Comparison of ENCODE assay signal across 1 cellular context in genomic region chrX:40105016-40105790, GRCh38.
TF ChIP-seq lines count a peak whose summit lies in the region.

No MANE protein-coding gene starts in this region.

TF ChIP-seq in K562, 482 proteins besides CTCF, POLR2A, EP300 and RAD21 (continued from another document and continues in another):
- TF ChIP-seq, protein P1, sequence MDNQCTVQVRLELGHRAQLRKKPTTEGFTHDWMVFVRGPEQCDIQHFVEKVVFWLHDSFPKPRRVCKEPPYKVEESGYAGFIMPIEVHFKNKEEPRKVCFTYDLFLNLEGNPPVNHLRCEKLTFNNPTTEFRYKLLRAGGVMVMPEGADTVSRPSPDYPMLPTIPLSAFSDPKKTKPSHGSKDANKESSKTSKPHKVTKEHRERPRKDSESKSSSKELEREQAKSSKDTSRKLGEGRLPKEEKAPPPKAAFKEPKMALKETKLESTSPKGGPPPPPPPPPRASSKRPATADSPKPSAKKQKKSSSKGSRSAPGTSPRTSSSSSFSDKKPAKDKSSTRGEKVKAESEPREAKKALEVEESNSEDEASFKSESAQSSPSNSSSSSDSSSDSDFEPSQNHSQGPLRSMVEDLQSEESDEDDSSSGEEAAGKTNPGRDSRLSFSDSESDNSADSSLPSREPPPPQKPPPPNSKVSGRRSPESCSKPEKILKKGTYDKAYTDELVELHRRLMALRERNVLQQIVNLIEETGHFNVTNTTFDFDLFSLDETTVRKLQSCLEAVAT (IDR thresholded peaks at IDR 0.05): 0 out of 4 replicates have a peak, but pooled peaks of 1 of the 2 experiments have one; percentile 53
- TF ChIP-seq ZBTB7A (IDR thresholded peaks at IDR 0.05; ENCODE audit: borderline replicate concordance, control insufficient read depth, low read depth, low read length) (peak; percentile 98), TFAP4 (CRISPR knock-in tag; IDR thresholded peaks at IDR 0.05; ENCODE audit: borderline replicate concordance) (peak; percentile 79), ZBTB1 (CRISPR knock-in tag; IDR thresholded peaks at IDR 0.05; ENCODE audit: borderline replicate concordance, low read depth) (no peak; the same call in 1 of the 2 replicates), CREBBP (IDR thresholded peaks at IDR 0.05; ENCODE audit: low read depth, low read length) (no peak), CBFA2T3 (IDR thresholded peaks at IDR 0.05) (peak; percentile 23; the same call in 1 of the 2 replicates), GABPA (tag; conservative IDR thresholded peaks at IDR 0.05; ENCODE audit: low read depth) (peak; percentile 56), POLR2AphosphoS5 (IDR thresholded peaks at IDR 0.05; ENCODE audit: control insufficient read depth, insufficient read depth, low read depth, low read length) (peak; percentile 9; the same call in 1 of the 2 replicates), VEZF1 (CRISPR knock-in tag; IDR thresholded peaks at IDR 0.05) (peak; percentile 40), DIDO1 (tag; IDR thresholded peaks at IDR 0.05; ENCODE audit: low read depth) (no peak), ZC3H11A (IDR thresholded peaks at IDR 0.05; ENCODE audit: low read depth, low read length) (no peak), SMAD4 (CRISPR knock-in tag; conservative IDR thresholded peaks at IDR 0.05) (peak; percentile 99), POLR2B (IDR thresholded peaks at IDR 0.05; ENCODE audit: low read depth, partially characterized antibody) (peak; percentile 37), COPS2 (conservative IDR thresholded peaks at IDR 0.05) (no peak), TEAD1 (CRISPR knock-in tag; IDR thresholded peaks at IDR 0.05) (no peak), BACH1 (tag; IDR thresholded peaks at IDR 0.05) (no peak), SMARCB1 (IDR thresholded peaks at IDR 0.05; ENCODE audit: insufficient read length, low read depth) (no peak), UBTF (IDR thresholded peaks at IDR 0.05; ENCODE audit: borderline replicate concordance in 1 of 2, low read depth in 2 of 2, low read length in 2 of 2) (peak; percentile 54 to 75; a peak in 2 of 4 replicates), TGIF2 (CRISPR knock-in tag; IDR thresholded peaks at IDR 0.05) (0 out of 2 replicates have a peak, but pooled peaks have one; percentile 37), YY1 (IDR thresholded peaks at IDR 0.05; ENCODE audit: borderline replicate concordance in 1 of 3, control insufficient read depth in 1 of 3, extremely low read depth in 1 of 3, insufficient read depth in 3 of 3, insufficient read length in 1 of 3, insufficient replicate concordance in 2 of 3, low read depth in 1 of 3, low read length in 2 of 3) (peak in 2 of 3 experiments; percentile 13 to 35), CHD1 (IDR thresholded peaks at IDR 0.05; ENCODE audit: low read length) (peak; percentile 76), ZNF740 (CRISPR knock-in tag; IDR thresholded peaks at IDR 0.05) (peak; percentile 75), ZNF740 (tag; IDR thresholded peaks at IDR 0.05) (0 out of 4 replicates have a peak, but pooled peaks of 1 of the 2 experiments have one; percentile 2), MYC (IDR thresholded peaks at IDR 0.05; ENCODE audit: low read depth, low read length) (peak; percentile 34; the same call in 1 of the 2 replicates), MYC (CRISPR knock-in tag; IDR thresholded peaks at IDR 0.05; ENCODE audit: borderline replicate concordance, low read depth) (peak; percentile 81; the same call in 1 of the 2 replicates), ZBTB17 (CRISPR knock-in tag; IDR thresholded peaks at IDR 0.05) (no peak), RNF2 (IDR thresholded peaks at IDR 0.05) (peak; percentile 31; the same call in 1 of the 2 replicates), SAFB2 (IDR thresholded peaks at IDR 0.05; ENCODE audit: borderline replicate concordance, low read depth, low read length, severe bottlenecking) (no peak), SAP30 (IDR thresholded peaks at IDR 0.05; ENCODE audit: borderline replicate concordance, insufficient read depth, low read depth, low read length, poor library complexity, severe bottlenecking) (peak; percentile 30), RBBP5 (IDR thresholded peaks at IDR 0.05; ENCODE audit: borderline replicate concordance, insufficient read depth, low read length, poor library complexity, severe bottlenecking) (peak; percentile 25), ZNF263 (CRISPR knock-in tag; IDR thresholded peaks at IDR 0.05; ENCODE audit: borderline replicate concordance) (peak; percentile 67), ZNF407 (IDR thresholded peaks at IDR 0.05; ENCODE audit: low read depth) (no peak), ETV5 (CRISPR knock-in tag; IDR thresholded peaks at IDR 0.05; ENCODE audit: low read depth) (peak; percentile 45; the same call in 1 of the 2 replicates), ZFX (CRISPR knock-in tag; IDR thresholded peaks at IDR 0.05) (peak; percentile 72), CXXC5 (CRISPR knock-in tag; IDR thresholded peaks at IDR 0.05) (peak; percentile 64), SMARCA4 (IDR thresholded peaks at IDR 0.05) (0 out of 2 replicates have a peak, but pooled peaks have one; percentile 15)
- TF ChIP-seq, protein P2, sequence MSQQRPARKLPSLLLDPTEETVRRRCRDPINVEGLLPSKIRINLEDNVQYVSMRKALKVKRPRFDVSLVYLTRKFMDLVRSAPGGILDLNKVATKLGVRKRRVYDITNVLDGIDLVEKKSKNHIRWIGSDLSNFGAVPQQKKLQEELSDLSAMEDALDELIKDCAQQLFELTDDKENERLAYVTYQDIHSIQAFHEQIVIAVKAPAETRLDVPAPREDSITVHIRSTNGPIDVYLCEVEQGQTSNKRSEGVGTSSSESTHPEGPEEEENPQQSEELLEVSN (IDR thresholded peaks at IDR 0.05; ENCODE audit: borderline replicate concordance in 1 of 2, extremely low read depth in 1 of 2, insufficient read depth in 1 of 2, insufficient read length in 1 of 2, low read depth in 1 of 2, low read length in 1 of 2, poor library complexity in 1 of 2, severe bottlenecking in 1 of 2): peak in 1 of 2 experiments; percentile 64
